Comparison of ENCODE assay signal across 1 cellular context in genomic region chr13:51803422-51804294, GRCh38.
TF ChIP-seq lines count a peak whose summit lies in the region.

TSS of gene DHRS12 (minus strand) at chr13:51804163. CDS start at chr13:51799659, 4,504 bp downstream.

TF ChIP-seq in SK-N-SH, 30 proteins besides CTCF, POLR2A, EP300 and RAD21 (continued from another document):
- TF ChIP-seq ZBTB33 (IDR thresholded peaks at IDR 0.05; ENCODE audit: borderline replicate concordance, low read depth) (no peak), TEAD4 (IDR thresholded peaks at IDR 0.05; ENCODE audit: borderline replicate concordance, insufficient read depth) (no peak), JUND (IDR thresholded peaks at IDR 0.05) (no peak), CHD2 (IDR thresholded peaks at IDR 0.05; ENCODE audit: low read length, partially characterized antibody) (no peak), RFX5 (IDR thresholded peaks at IDR 0.05; ENCODE audit: low read length) (no peak), FOXJ3 (CRISPR knock-in tag; IDR thresholded peaks at IDR 0.05) (no peak), ELF1 (IDR thresholded peaks at IDR 0.05) (peak; percentile 70), FOXM1 (IDR thresholded peaks at IDR 0.05; ENCODE audit: low read depth) (no peak), IRF3 (IDR thresholded peaks at IDR 0.05; ENCODE audit: low read depth, low read length) (no peak), NRF1 (IDR thresholded peaks at IDR 0.05; ENCODE audit: low read depth, low read length) (no peak), EZH2phosphoT487 (IDR thresholded peaks at IDR 0.05; ENCODE audit: borderline replicate concordance, low read depth) (no peak), REST (IDR thresholded peaks at IDR 0.05; ENCODE audit: low read depth, low read length) (no peak), USF1 (IDR thresholded peaks at IDR 0.05; ENCODE audit: borderline replicate concordance, low read depth) (peak; percentile 66), MAX (IDR thresholded peaks at IDR 0.05; ENCODE audit: low read depth) (peak; percentile 91), GABPA (IDR thresholded peaks at IDR 0.05; ENCODE audit: low read depth) (peak; percentile 59; the same call in 1 of the 2 replicates), MEF2A (IDR thresholded peaks at IDR 0.05; ENCODE audit: borderline replicate concordance, low read depth) (no peak), SIN3A (IDR thresholded peaks at IDR 0.05; ENCODE audit: borderline replicate concordance, low read depth, low read length) (0 out of 2 replicates have a peak, but pooled peaks have one; percentile 51), FOSL2 (IDR thresholded peaks at IDR 0.05; ENCODE audit: borderline replicate concordance, low read depth) (no peak), YY1 (IDR thresholded peaks at IDR 0.05; ENCODE audit: low read depth) (no peak), TCF12 (IDR thresholded peaks at IDR 0.05) (no peak)
